Comparison of ENCODE assay signal across 1 cellular context in the genomic region with DNA sequence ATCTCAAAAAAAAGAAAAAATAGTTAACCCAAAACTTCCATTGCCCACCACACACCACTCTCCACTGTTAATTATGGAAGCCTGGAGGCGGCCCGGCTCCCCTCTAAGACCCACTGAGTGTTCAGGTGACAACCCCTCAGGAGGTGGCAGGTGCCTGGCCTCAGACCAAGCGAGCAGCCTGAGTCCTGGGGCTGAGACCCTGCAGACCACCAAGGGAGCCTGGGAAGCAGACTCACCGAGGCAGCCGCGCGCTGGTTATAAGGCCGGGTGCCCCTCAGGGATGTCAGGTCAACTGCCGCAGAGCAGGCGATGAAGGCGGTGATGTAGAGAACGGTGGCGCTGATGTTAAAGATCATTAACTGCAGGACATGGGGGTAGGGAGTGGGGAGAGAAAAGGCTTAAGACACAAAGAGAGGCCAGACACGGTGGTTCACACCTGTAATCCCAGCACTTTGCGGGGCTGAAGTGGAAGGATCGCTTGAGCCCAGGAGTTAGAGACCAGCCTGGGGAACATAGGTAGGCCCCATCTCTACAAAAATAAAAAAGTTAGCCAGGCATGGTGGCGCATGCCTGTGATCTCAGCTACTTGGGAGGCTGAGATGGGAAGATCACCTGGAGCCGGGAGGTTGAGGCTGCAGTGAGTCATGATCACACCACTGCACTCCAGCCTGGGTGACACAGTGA.
TF ChIP-seq lines count a peak whose summit lies in the region.

No MANE protein-coding gene starts in this region.

TF ChIP-seq in K562, 482 proteins besides CTCF, POLR2A, EP300 and RAD21:
- TF ChIP-seq EZH2 (IDR thresholded peaks at IDR 0.05; ENCODE audit: borderline replicate concordance, low read depth, low read length), result no peak
- TF ChIP-seq, protein P1, sequence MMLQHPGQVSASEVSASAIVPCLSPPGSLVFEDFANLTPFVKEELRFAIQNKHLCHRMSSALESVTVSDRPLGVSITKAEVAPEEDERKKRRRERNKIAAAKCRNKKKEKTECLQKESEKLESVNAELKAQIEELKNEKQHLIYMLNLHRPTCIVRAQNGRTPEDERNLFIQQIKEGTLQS (IDR thresholded peaks at IDR 0.05), result 0 out of 2 replicates have a peak, but pooled peaks have one; percentile 13
- TF ChIP-seq, protein P1 (CRISPR knock-in tag; conservative IDR thresholded peaks at IDR 0.05), result no peak
TF ChIP-seq in K562: peak in this region for 1.
